ENCODE assay signal across 26 cellular contexts in the genomic region with DNA sequence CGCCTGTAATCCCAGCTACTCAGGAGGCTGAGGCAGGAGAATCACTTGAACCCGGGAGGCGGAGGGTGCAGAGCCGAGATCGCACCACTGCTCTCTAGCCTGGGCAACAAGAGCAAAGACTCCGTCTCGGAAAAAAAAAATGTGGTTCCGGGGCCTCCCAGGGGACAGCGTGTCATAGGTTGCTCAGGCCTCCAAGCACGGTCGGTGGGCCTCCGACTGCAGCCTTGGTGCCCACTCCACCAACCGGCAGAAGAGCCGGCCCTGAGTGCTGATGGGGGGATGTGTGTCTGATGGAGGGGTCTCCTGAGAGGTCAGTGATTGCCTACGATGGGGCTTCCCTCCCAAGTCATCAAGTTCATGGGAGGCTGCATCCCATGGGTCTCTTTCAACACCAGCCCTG. TPM values are rescaled to one million over a fixed set of nuclear protein-coding genes. Genes with fewer than 3 reads are reported as not detected.
DNase-seq lines count a peak whose midpoint lies in the region; FAIRE-seq and TF ChIP-seq lines count a peak whose summit lies in the region.
"Had no signal": no experiment of that assay in that cellular context is flagged by ENCODE, and none has a peak within 500 bp of the region (broad histone marks: within the 10 kb centered on the region; RNA-seq: fewer than 3 reads in every experiment).

No MANE protein-coding gene starts in this region.

- H3K18ac ChIP-seq in H9 (ENCODE audit: insufficient read length, low read depth, low read length), result no peak overlapping the region

- POLR2A ChIA-PET in SK-N-SH (lab: Yijun Ruan, JAX), result no interaction called here

- H3T11ph ChIP-seq in H9 (ENCODE audit: low read length), result no peak overlapping the region

- H3K56ac ChIP-seq in H9 (ENCODE audit: insufficient read length, low read depth, low read length), result no peak overlapping the region

- no peak overlapping the region for H2BK20ac ChIP-seq in H9 (ENCODE audit: low read depth, low read length, poor library complexity, severe bottlenecking)

- CTCF ChIA-PET in SK-N-SH (lab: Yijun Ruan, JAX), result no interaction called here

- H2BK15ac ChIP-seq in H9 (ENCODE audit: low read depth, low read length), result no peak overlapping the region

- no CpG with 5 or more reads among the region's 15 CpGs for WGBS in H9 (ENCODE audit: extremely low coverage, insufficient read length, low lambda C conversion rate)
- 91% methylated on average over 15 of the region's 15 CpGs for WGBS in prostate gland
- 96% methylated on average over 12 of the region's 15 CpGs for WGBS in SK-N-SH (ENCODE audit: low lambda C conversion rate)

- no peaks in the 10 kb centered on the region for H3K23me2 ChIP-seq in H9 (ENCODE audit: insufficient read length, low read depth, low read length, poor library complexity, severe bottlenecking)

- TF ChIP-seq CTCF in C4-2B (conservative IDR thresholded peaks at IDR 0.05) (no peak), H9 (conservative IDR thresholded peaks at IDR 0.05) (no peak), kidney (IDR thresholded peaks at IDR 0.05; ENCODE audit: borderline replicate concordance, extremely low read depth, insufficient read depth) (no peak), prostate gland (IDR thresholded peaks at IDR 0.05) (no peak), SK-N-SH (IDR thresholded peaks at IDR 0.05) (no peak)

- H4K8ac ChIP-seq in H9 (replicated peaks; ENCODE audit: insufficient read length, low read depth, low read length), result no peak overlapping the region

- H2BK120ac ChIP-seq in H9 (ENCODE audit: low read depth, low read length, poor library complexity, severe bottlenecking), result no peak overlapping the region

- no peak overlapping the region for H2AK5ac ChIP-seq in H9 (ENCODE audit: insufficient read length, low read length)

- H3K27me3 Mint-ChIP-seq in H9 (ENCODE audit: low read depth), result no peaks in the 10 kb centered on the region
- H3K27me3 Mint-ChIP-seq: B cell; CD8-positive, alpha-beta memory T cell; IgD-negative memory B cell had no signal

- H4K20me1 ChIP-seq in H9 (ENCODE audit: control insufficient read depth, insufficient read depth, insufficient read length) (peaks cover 3% of the 10 kb centered on the region), SK-N-SH (ENCODE audit: insufficient read depth) (no peaks in the 10 kb centered on the region)

- no peak overlapping the region for H3K4me3 Mint-ChIP-seq in H9
- H3K4me3 Mint-ChIP-seq: B cell; CD14-positive monocyte; CD8-positive, alpha-beta memory T cell; IgD-negative memory B cell had no signal

- intact Hi-C loops in kidney (cut with DNase I), result no loop called here
- intact Hi-C loops in prostate gland (cut with DNase I), result no loop called here

- TF ChIP-seq EP300 in SK-N-SH (IDR thresholded peaks at IDR 0.05; ENCODE audit: borderline replicate concordance in 1 of 2, low read depth in 1 of 2, low read length in 1 of 2), result no peak

- no peak overlapping the region for H4K5ac ChIP-seq in H9 (ENCODE audit: insufficient read length, low read depth, low read length)

- no peaks in the 10 kb centered on the region for H3K4me1 ChIP-seq in H9 (ENCODE audit: insufficient read depth, low read length)
- peaks cover 14 to 18% of the 10 kb centered on the region in 2 donors for H3K4me1 ChIP-seq in kidney (ENCODE audit: control insufficient read depth in 1 of 2, insufficient read depth in 1 of 2, low read depth in 1 of 2, low read length in 2 of 2)
- peaks cover 58% of the 10 kb centered on the region for H3K4me1 ChIP-seq in prostate gland (replicated peaks)
- H3K4me1 ChIP-seq in SK-N-SH (ENCODE audit: control insufficient read depth in 1 of 2, insufficient read depth in 2 of 2, low read depth in 1 of 2, low read length in 1 of 2), result no peaks in the 10 kb centered on the region
- H3K4me1 ChIP-seq: SJCRH30 had no signal

- no peaks in the 10 kb centered on the region for H3K9me3 ChIP-seq in H9 (ENCODE audit: control insufficient read depth, low read depth, low read length)
- H3K9me3 ChIP-seq in kidney (ENCODE audit: control insufficient read depth in 1 of 2, low read length in 2 of 2), result no peaks in the 10 kb centered on the region
- no peaks in the 10 kb centered on the region for H3K9me3 ChIP-seq in prostate gland
- H3K9me3 ChIP-seq in SK-N-SH, result no peaks in the 10 kb centered on the region
- H3K9me3 ChIP-seq: SJCRH30 had no signal

- H3K4me2 ChIP-seq in H9 (ENCODE audit: insufficient read depth, insufficient read length, low read length) (no peak overlapping the region), SK-N-SH (no peak overlapping the region)
- H3K4me2 ChIP-seq: KMS-11 had no signal

- no peaks in the 10 kb centered on the region for H3K79me2 ChIP-seq in H9 (ENCODE audit: insufficient read depth, low read length)
- no peaks in the 10 kb centered on the region for H3K79me2 ChIP-seq in SK-N-SH (ENCODE audit: insufficient read depth)

- H3K27ac Mint-ChIP-seq in H9, result peak overlapping the region in 1 of 3 experiments; percentile 85; a peak in 1 of 7 replicates
- H3K27ac Mint-ChIP-seq: B cell, IgD-negative memory B cell had no signal

- H3K27ac ChIP-seq in C4-2B (peak overlapping the region; percentile 96), H9 (ENCODE audit: insufficient read length, low read depth, low read length) (no peak overlapping the region), kidney (ENCODE audit: low read depth in 2 of 2, low read length in 2 of 2) (no peak overlapping the region), prostate gland (peak overlapping the region; percentile 50 to 88), SK-N-SH (ENCODE audit: low read depth in 2 of 2, low read length in 1 of 2) (no peak overlapping the region)
- H3K27ac ChIP-seq: HL-60, KMS-11, SJCRH30 had no signal

- no peak for TF ChIP-seq POLR2A in prostate gland (IDR thresholded peaks at IDR 0.05)

- H3K4me3 ChIP-seq in kidney (ENCODE audit: low read length in 2 of 2) (no peak overlapping the region), prostate gland (no peak overlapping the region), SK-N-SH (ENCODE audit: low read depth in 2 of 2, low read length in 1 of 2) (no peak overlapping the region)
- H3K4me3 ChIP-seq: GM12878, SJCRH30 had no signal

- peaks cover 2 to 44% (median 34%) of the 10 kb centered on the region in 3 experiments; a peak in 6 of 7 replicates for H3K36me3 Mint-ChIP-seq in H9 (ENCODE audit: insufficient read depth in 1 of 3, low read depth in 3 of 3)

- DNase-seq in H9, result no peak
- peak; percentile 51 for DNase-seq in kidney
- no peak for DNase-seq in prostate gland (ENCODE audit: low spot score)
- DNase-seq in T-helper 1 cell, result no peak
- DNase-seq in SK-N-SH, result no peak
- no peak for DNase-seq in NCI-H774 (lab: John Stamatoyannopoulos, UW)
- DNase-seq: DMS 273 treated with DMSO at 0.1 percent for 48 hours, DMS79, EL, GDM1, MM.1S, NCI-H2029, NCI-H446 treated with DMSO at 0.1 percent for 48 hours, NCI-H526, SJCRH30 had no signal

- no peaks in the 10 kb centered on the region for H3K9me2 ChIP-seq in SK-N-SH

- no peak overlapping the region for H2AFZ ChIP-seq in H9 (ENCODE audit: low read length)
- H2AFZ ChIP-seq in SK-N-SH (ENCODE audit: low read depth), result no peak overlapping the region

- no peaks in the 10 kb centered on the region for H3K79me1 ChIP-seq in H9 (ENCODE audit: insufficient read depth, low read depth, low read length, poor library complexity, severe bottlenecking)

- FAIRE-seq in kidney (lab: Jason Lieb, UNC), result no peak
- FAIRE-seq: GM12878, GM19239, H1, RCC 7860 had no signal

- peaks cover 0 to 3% of the 10 kb centered on the region in 2 experiments; a peak in 1 of 4 replicates for H3K4me1 Mint-ChIP-seq in H9
- H3K4me1 Mint-ChIP-seq: B cell; CD14-positive monocyte; CD8-positive, alpha-beta memory T cell had no signal

- no peaks in the 10 kb centered on the region for H3F3A ChIP-seq in SK-N-SH (replicated peaks; ENCODE audit: insufficient read depth)

- H3K4ac ChIP-seq in H9 (ENCODE audit: low read depth, low read length), result no peak overlapping the region

- H3K9ac ChIP-seq in H9 (ENCODE audit: extremely low read depth, insufficient read length, low read length), result no peak overlapping the region
- H3K9ac ChIP-seq in kidney (ENCODE audit: low read length in 2 of 2), result no peak overlapping the region
- H3K9ac ChIP-seq in SK-N-SH, result no peak overlapping the region
- H3K9ac ChIP-seq: KMS-11 had no signal

- H3K27me3 ChIP-seq in H9 (ENCODE audit: insufficient read depth, low read length) (no peaks in the 10 kb centered on the region), prostate gland (replicated peaks; ENCODE audit: insufficient read depth) (no peaks in the 10 kb centered on the region), SK-N-SH (ENCODE audit: insufficient read depth) (no peaks in the 10 kb centered on the region)
- H3K27me3 ChIP-seq: SJCRH30 had no signal

- H3K36me3 ChIP-seq in kidney (ENCODE audit: control insufficient read depth in 1 of 2, insufficient read depth in 2 of 2, low read length in 2 of 2) (peaks cover 5 to 33% of the 10 kb centered on the region in 2 donors), prostate gland (no peaks in the 10 kb centered on the region), SK-N-SH (replicated peaks in 1 of 2; ENCODE audit: control insufficient read depth in 1 of 2, insufficient read depth in 2 of 2, low read length in 1 of 2) (peaks cover 9 to 62% of the 10 kb centered on the region in 2 experiments)

- no peak for TF ChIP-seq RAD21 in SK-N-SH (IDR thresholded peaks at IDR 0.05; ENCODE audit: low read length)

- peak overlapping the region; percentile 2 for H4K91ac ChIP-seq in H9 (ENCODE audit: insufficient read length, low read depth, low read length)

- H2BK5ac ChIP-seq in H9 (ENCODE audit: insufficient read length, low read length), result no peak overlapping the region

- no peaks in the 10 kb centered on the region for H3K9me3 Mint-ChIP-seq in H9
- H3K9me3 Mint-ChIP-seq: CD14-positive monocyte; CD8-positive, alpha-beta memory T cell; IgD-negative memory B cell had no signal

- H3K23ac ChIP-seq in H9 (ENCODE audit: insufficient read length, low read depth, low read length), result no peak overlapping the region

- no peak overlapping the region for H2BK12ac ChIP-seq in H9 (ENCODE audit: insufficient read length, low read depth, low read length)

- no peak overlapping the region for H3K14ac ChIP-seq in H9 (ENCODE audit: insufficient read depth, low read length)

TF ChIP-seq in SK-N-SH, 30 proteins besides CTCF, POLR2A, EP300 and RAD21 (continues in another document):
- TF ChIP-seq GABPA (IDR thresholded peaks at IDR 0.05; ENCODE audit: low read depth), result no peak

RNA-seq across cellular contexts. Expression of a gene that starts 15.9 kb away (rescaled TPM):
- 49.7 and 50.5 TPM in 2 replicates for total RNA-seq in H9 (2021)
- total RNA-seq in kidney, result 70.9 TPM
- polyA plus RNA-seq in kidney (ENCODE audit: insufficient read depth, low read depth, low replicate concordance), result 67.8 TPM
- total RNA-seq in prostate gland, result 100 to 1,000 TPM; 162 to 215 TPM
- 82.1 and 85.3 TPM in 2 replicates for polyA plus RNA-seq in SK-N-SH (2012; rRNA removed)
- 71.0 and 86.0 TPM in 2 replicates for polyA plus RNA-seq in SK-N-SH (2012; cell fraction: cytosol; rRNA removed)
- 71.2 and 81.9 TPM in 2 replicates for polyA plus RNA-seq in SK-N-SH (2012; cell fraction: nucleus; rRNA removed)

RNA-seq across cellular contexts. Expression of a gene that starts 16.2 kb away (rescaled TPM):
- total RNA-seq in H9 (2021) (42.6 and 45.3 TPM in 2 replicates), kidney (6.3 TPM), prostate gland (10 to 100 TPM; 24.7 to 33.2 TPM)
- polyA plus RNA-seq in kidney (ENCODE audit: insufficient read depth, low read depth, low replicate concordance) (2.8 TPM), SK-N-SH (2012; rRNA removed) (10.7 and 11.7 TPM in 2 replicates)
- 5.0 and 8.3 TPM in 2 replicates for polyA plus RNA-seq in SK-N-SH (2012; cell fraction: cytosol; rRNA removed)
- 33.8 and 34.4 TPM in 2 replicates for polyA plus RNA-seq in SK-N-SH (2012; cell fraction: nucleus; rRNA removed)

Comparison
In these comparisons a context has a peak if more than half of its experiments do, and no peak if none do; other contexts are left out.
1. H3K27ac ChIP-seq: peak in C4-2B (single experiment) and prostate gland (2 of 2); none in H9 (single experiment), kidney (0 of 2) and SK-N-SH (0 of 2).